10 cellular contexts compared by ENCODE assay signal in genomic region chr19:41701401-41702075, GRCh38. TPM values are rescaled to one million over a fixed set of nuclear protein-coding genes. Genes with fewer than 3 reads are reported as not detected.
DNase-seq lines count a peak whose midpoint lies in the region; ATAC-seq, FAIRE-seq and TF ChIP-seq lines count a peak whose summit lies in the region.
"Had no signal": no experiment of that assay in that cellular context is flagged by ENCODE, and none has a peak within 500 bp of the region (broad histone marks: within the 10 kb centered on the region; RNA-seq: fewer than 3 reads in every experiment).

No MANE protein-coding gene starts in this region.

- DNase-seq in stimulated activated CD4-positive, alpha-beta T cell treated with anti-CD3 and anti-CD28 coated beads, Interleukin-15, amount 100 ng/mL, for 24 hours = peak; percentile 12
- DNase-seq in stimulated activated CD4-positive, alpha-beta T cell treated with anti-CD3 and anti-CD28 coated beads, Interleukin-4, amount 100 ng/mL, for 4 hours = no peak
- DNase-seq in MV-4-11 (lab: John Stamatoyannopoulos, UW) (peak; percentile 3), bronchial epithelial cell (ENCODE audit: low read depth) (no peak), NCI-H1694 treated with DMSO at 0.1 percent for 48 hours (lab: John Stamatoyannopoulos, UW) (no peak), dorsolateral prefrontal cortex (no peak)
- DNase-seq: immature natural killer cell, testis had no signal

- intact Hi-C loops in dorsolateral prefrontal cortex (cut with DNase I) = no loop called here

- ATAC-seq in HG03565 (IDR thresholded peaks at IDR 0.05; ENCODE audit: unreplicated experiment) (no peak), GM21447 (IDR thresholded peaks at IDR 0.05; ENCODE audit: unreplicated experiment) (no peak)

- FAIRE-seq in bronchial epithelial cell (lab: Jason Lieb, UNC) = no peak

- no peak overlapping the region for H3K27ac ChIP-seq in dorsolateral prefrontal cortex
- H3K27ac ChIP-seq: testis had no signal

- no peak overlapping the region for H3K4me3 ChIP-seq in bronchial epithelial cell (ENCODE audit: low read depth, low read length)
- no peak overlapping the region for H3K4me3 ChIP-seq in dorsolateral prefrontal cortex
- H3K4me3 ChIP-seq: testis had no signal

- TF ChIP-seq CTCF in bronchial epithelial cell (IDR thresholded peaks at IDR 0.05; ENCODE audit: insufficient read depth, low read length, severe bottlenecking) (peak; percentile 31), dorsolateral prefrontal cortex (IDR thresholded peaks at IDR 0.05 in 54 of 56, conservative IDR thresholded peaks at IDR 0.05 in 2 of 56; ENCODE audit: low read depth in 1 of 56, partially characterized antibody in 56 of 56) (no peak)

- H3K27me3 ChIP-seq in bronchial epithelial cell (ENCODE audit: control insufficient read depth, insufficient read depth, low read length) (no peaks in the 10 kb centered on the region), dorsolateral prefrontal cortex (peaks cover 0 to 62% (median 24%) of the 10 kb centered on the region in 45 donors)
- H3K27me3 ChIP-seq: testis had no signal

- no peaks in the 10 kb centered on the region for H3K36me3 ChIP-seq in bronchial epithelial cell (ENCODE audit: control insufficient read depth, insufficient read depth, low read length)

RNA-seq across cellular contexts. Expression of gene CEACAM5, which starts 6.9 kb away (rescaled TPM):
- total RNA-seq in bronchial epithelial cell = 11.6 and 40.6 TPM in 2 replicates
- total RNA-seq in dorsolateral prefrontal cortex = not detected

RNA-seq across cellular contexts. Expression of gene CEACAM7, which starts 13.5 kb away (rescaled TPM):
- total RNA-seq in bronchial epithelial cell (0.79 and 7.3 TPM in 2 replicates), dorsolateral prefrontal cortex (not detected)

RNA-seq across cellular contexts. Expression of gene CEACAM6, which starts 53.8 kb away (rescaled TPM):
- total RNA-seq in bronchial epithelial cell (13.7 and 41.6 TPM in 2 replicates), dorsolateral prefrontal cortex (under 1 TPM in 1 of 120 experiments, not detected in 119; 0.20 TPM)

Comparison
In these comparisons a context has a peak if more than half of its experiments do, and no peak if none do; other contexts are left out.
1. DNase-seq: peak in stimulated activated CD4-positive, alpha-beta T cell treated with anti-CD3 and anti-CD28 coated beads, Interleukin-15, amount 100 ng/mL, for 24 hours (single experiment) and MV-4-11 (single experiment); none in stimulated activated CD4-positive, alpha-beta T cell treated with anti-CD3 and anti-CD28 coated beads, Interleukin-4, amount 100 ng/mL, for 4 hours (0 of 2), bronchial epithelial cell (single experiment), NCI-H1694 treated with DMSO at 0.1 percent for 48 hours (single experiment) and dorsolateral prefrontal cortex (0 of 10).
2. RNA of gene CEACAM5, which starts 6.9 kb away (total RNA-seq): 11.6 to 40.6 TPM in bronchial epithelial cell; not detected in dorsolateral prefrontal cortex; every median in the first group is over 10 times any median in the second.
3. RNA of gene CEACAM6, which starts 53.8 kb away (total RNA-seq): 13.7 to 41.6 TPM in bronchial epithelial cell; 0.20 TPM in dorsolateral prefrontal cortex; every median in the first group is over 10 times any median in the second.